9 cellular contexts compared by ENCODE assay signal in the genomic region with DNA sequence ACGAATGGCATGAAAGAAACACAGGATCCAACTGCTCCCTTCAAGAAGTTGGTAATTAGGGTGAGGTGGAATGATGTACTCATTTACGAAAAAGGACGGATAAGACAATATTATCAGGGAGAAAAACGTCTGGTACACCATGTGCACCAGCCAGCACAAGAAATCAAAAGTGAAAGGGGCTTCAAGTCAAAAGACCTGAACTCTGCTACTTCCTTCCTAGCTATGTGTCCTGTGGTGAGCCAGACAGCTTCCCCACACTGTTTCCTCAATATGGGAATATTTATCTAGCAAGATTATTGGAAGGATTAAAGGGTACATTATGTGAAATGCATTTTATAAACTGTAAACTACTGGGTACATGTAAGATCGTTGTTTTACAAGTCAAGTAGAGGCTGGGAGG. TPM values are rescaled to one million over a fixed set of nuclear protein-coding genes. Genes with fewer than 3 reads are reported as not detected.
A peak's percentile ranks its signal among the peaks of the same experiment; 100 is the strongest.
DNase-seq lines count a peak whose midpoint lies in the region; ATAC-seq and TF ChIP-seq lines count a peak whose summit lies in the region.
"Had no signal": no experiment of that assay in that cellular context is flagged by ENCODE, and none has a peak within 500 bp of the region (broad histone marks: within the 10 kb centered on the region; RNA-seq: fewer than 3 reads in every experiment).

No MANE protein-coding gene starts in this region.

- TF ChIP-seq CTCF in CD14-positive monocyte (IDR thresholded peaks at IDR 0.05) = no peak

- no peaks in the 10 kb centered on the region for H3K36me3 ChIP-seq in effector memory CD4-positive, alpha-beta T cell (ENCODE audit: control insufficient read depth, insufficient read depth, low read length)
- H3K36me3 ChIP-seq in aorta (ENCODE audit: control insufficient read depth in 1 of 2, insufficient read depth in 2 of 2, low read length in 1 of 2) = no peaks in the 10 kb centered on the region

- peaks cover 82% of the 10 kb centered on the region for H3K4me1 Mint-ChIP-seq in CD14-positive monocyte

- H3K27ac ChIP-seq in effector memory CD4-positive, alpha-beta T cell (ENCODE audit: insufficient read depth, low read length, poor library complexity, severe bottlenecking) = peak overlapping the region; percentile 24
- H3K27ac ChIP-seq in aorta (ENCODE audit: low read depth in 1 of 2, low read length in 2 of 2) = no peak overlapping the region

- peaks cover 0 to 2% (median 1%) of the 10 kb centered on the region in 3 donors for H3K27me3 Mint-ChIP-seq in CD14-positive monocyte (ENCODE audit: low read depth in 3 of 3)

- DNase-seq in CD14-positive monocyte (ENCODE audit: low spot score) = no peak
- DNase-seq in effector memory CD4-positive, alpha-beta T cell = no peak
- DNase-seq in NCI-H2081 treated with DMSO at 0.1 percent for 48 hours (lab: John Stamatoyannopoulos, UW) = no peak
- no peak for DNase-seq in stimulated activated CD4-positive, alpha-beta T cell treated with anti-CD3 and anti-CD28 coated beads, Interleukin-15, amount 100 ng/mL, for 24 hours
- no peak for DNase-seq in aorta
- DNase-seq in NCI-H748 treated with DMSO at 0.1 percent for 48 hours (lab: John Stamatoyannopoulos, UW) = no peak
- DNase-seq: NCI-H2081 had no signal

- H3K9me3 ChIP-seq in effector memory CD4-positive, alpha-beta T cell (ENCODE audit: control insufficient read depth, low read length) = no peaks in the 10 kb centered on the region
- no peaks in the 10 kb centered on the region for H3K9me3 ChIP-seq in aorta (ENCODE audit: control insufficient read depth, low read length)

- peak overlapping the region; percentile 17 for H3K4me3 ChIP-seq in effector memory CD4-positive, alpha-beta T cell (ENCODE audit: insufficient read depth, low read depth, low read length, poor library complexity, severe bottlenecking)
- H3K4me3 ChIP-seq in aorta (ENCODE audit: low read length in 2 of 2) = no peak overlapping the region

- H3K36me3 Mint-ChIP-seq in CD14-positive monocyte = peaks cover 29 to 54% of the 10 kb centered on the region in 2 donors

- peaks cover 0 to 2% (median 0%) of the 10 kb centered on the region in 7 donors for H3K9me3 Mint-ChIP-seq in CD14-positive monocyte

- 82 to 84% methylated on average over 5 of the region's 5 CpGs for WGBS in aorta, 2 donors

- H3K27ac Mint-ChIP-seq in CD14-positive monocyte = peak overlapping the region; percentile 76 to 92 (median 89)

- peaks cover 12% of the 10 kb centered on the region for H3K4me1 ChIP-seq in effector memory CD4-positive, alpha-beta T cell (ENCODE audit: control insufficient read depth, insufficient read depth, low read length, poor library complexity, severe bottlenecking)
- H3K4me1 ChIP-seq in aorta (ENCODE audit: control insufficient read depth in 1 of 2, insufficient read depth in 2 of 2, low read length in 2 of 2) = no peaks in the 10 kb centered on the region

- ATAC-seq in GM18907 (IDR thresholded peaks at IDR 0.05; ENCODE audit: unreplicated experiment) = peak; percentile 68
- peak; percentile 51 for ATAC-seq in HG03457 (IDR thresholded peaks at IDR 0.05; ENCODE audit: unreplicated experiment)
- ATAC-seq in aorta (ENCODE audit: low FRiP score) = no peak

- peak overlapping the region; percentile 69 to 70 for H3K4me3 Mint-ChIP-seq in CD14-positive monocyte

- intact Hi-C loops in CD14-positive monocyte (cut with micrococcal nuclease) = no loop called here
- intact Hi-C loops in aorta (cut with DNase I) = no loop called here

- H3K27me3 ChIP-seq in effector memory CD4-positive, alpha-beta T cell (replicated peaks; ENCODE audit: control insufficient read depth, insufficient read depth, low read length, poor library complexity, severe bottlenecking) = no peaks in the 10 kb centered on the region
- H3K27me3 ChIP-seq in aorta (ENCODE audit: control insufficient read depth in 1 of 2, insufficient read depth in 2 of 2, low read length in 1 of 2) = no peaks in the 10 kb centered on the region

RNA-seq across cellular contexts. Expression of gene RAB27A, which starts 33.9 kb away (rescaled TPM):
- polyA plus RNA-seq in CD14-positive monocyte (100 to 1,000 TPM; 135 to 159 TPM), aorta (10 to 100 TPM; 20.5 to 34.7 TPM)
- 10 to 100 TPM; 54.3 to 67.5 TPM for total RNA-seq in aorta

RNA-seq across cellular contexts. Expression of gene RSL24D1, which starts 59.0 kb away (rescaled TPM):
- polyA plus RNA-seq in CD14-positive monocyte (10 to 100 TPM; 73.0 to 84.2 TPM), aorta (100 to 1,000 TPM in 1 of 2 donors, 10 to 100 TPM in 1; 88.0 to 204 TPM)
- total RNA-seq in aorta = 10 to 100 TPM; 64.9 to 66.4 TPM
